8 cellular contexts compared by ENCODE assay signal in the genomic region with DNA sequence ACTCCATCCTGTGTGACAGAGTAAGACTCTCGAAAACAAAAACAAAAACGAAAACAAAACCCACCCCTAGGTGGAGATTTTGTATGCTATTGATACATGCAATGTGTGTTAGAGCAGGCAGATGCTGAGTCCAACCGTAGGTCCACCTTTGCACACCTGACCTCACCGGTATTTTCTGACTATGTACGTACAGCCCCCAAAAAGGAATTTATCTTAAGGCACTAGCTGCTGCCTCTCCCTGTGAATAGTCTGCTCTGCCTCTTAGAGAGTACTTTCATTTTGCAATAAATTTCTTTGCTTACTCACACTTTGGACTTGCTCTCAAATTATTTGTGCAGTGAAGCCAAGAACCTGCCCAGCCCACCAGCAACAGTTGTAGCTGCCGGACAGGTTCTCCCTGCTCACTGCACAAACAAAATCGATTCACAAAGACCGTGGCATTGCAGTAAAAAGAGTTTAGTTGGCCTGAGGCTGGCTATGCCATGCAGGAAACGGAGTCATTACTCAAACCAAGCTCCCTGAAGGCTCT. TPM values are rescaled to one million over a fixed set of nuclear protein-coding genes. Genes with fewer than 3 reads are reported as not detected.
A peak's percentile ranks its signal among the peaks of the same experiment; 100 is the strongest.
DNase-seq lines count a peak whose midpoint lies in the region; ATAC-seq and TF ChIP-seq lines count a peak whose summit lies in the region.

No MANE protein-coding gene starts in this region.

- H3K36me3 ChIP-seq in WERI-Rb-1 (no peaks in the 10 kb centered on the region; the same call in 1 of the 2 replicates), transverse colon (no peaks in the 10 kb centered on the region)

- WGBS in transverse colon (ENCODE audit: low coverage in 1 of 2), 2 donors: 24 to 28% methylated on average over 3 to 9 of the region's 9 CpGs

- peaks cover 4 to 23% (median 20%) of the 10 kb centered on the region in 4 donors for H3K4me1 ChIP-seq in transverse colon

- TF ChIP-seq POLR2A in transverse colon (IDR thresholded peaks at IDR 0.05): peak; percentile 53

- TF ChIP-seq EP300 in transverse colon (IDR thresholded peaks at IDR 0.05; ENCODE audit: low read depth): no peak

- intact Hi-C loops in transverse colon (cut with DNase I; ENCODE audit: low total_unique reads): no loop called here

- DNase-seq in NCI-H345 (lab: John Stamatoyannopoulos, UW) (peak; percentile 22), NCI-H345 treated with DMSO at 0.1 percent for 48 hours (lab: John Stamatoyannopoulos, UW; ENCODE audit: unreplicated experiment) (no peak), WERI-Rb-1 (no peak), kidney glomerular epithelial cell (lab: John Stamatoyannopoulos, UW) (peak; percentile 27), transverse colon (peak; percentile 82), dedifferentiated amniotic fluid mesenchymal stem cell (ENCODE audit: extremely low spot score) (no peak), cerebellum (ENCODE audit: low spot score) (no peak)

- ATAC-seq in HG03469 (IDR thresholded peaks at IDR 0.05; ENCODE audit: unreplicated experiment): no peak

- H3K9me3 ChIP-seq in WERI-Rb-1 (ENCODE audit: severe bottlenecking) (no peaks in the 10 kb centered on the region), transverse colon (no peaks in the 10 kb centered on the region)

- TF ChIP-seq CTCF in WERI-Rb-1 (IDR thresholded peaks at IDR 0.05; ENCODE audit: low read depth, low read length): peak; percentile 17; the same call in 1 of the 2 replicates
- peak in 3 of 5 experiments; percentile 21 to 52 (median 41) for TF ChIP-seq CTCF in transverse colon (IDR thresholded peaks at IDR 0.05)

- H3K27me3 ChIP-seq in WERI-Rb-1 (ENCODE audit: insufficient read depth, low read depth, severe bottlenecking): no peaks in the 10 kb centered on the region
- no peaks in the 10 kb centered on the region for H3K27me3 ChIP-seq in transverse colon

- in situ Hi-C loops in transverse colon (cut with MboI; ENCODE audit: low pct_ligation_motif_present in 1 of 4, low pct_unique_long_range_greater_than_20kb in 1 of 4, low sequenced_read_pairs in 3 of 4): loop anchor here in 3 of 4 donors (10.0 to 25.0 kb wide), 4 partner anchors 112 to 212 kb away; partner anchors contain the start of genes GNA11 (in 1 of the 3) and TLE5 (in 1 of the 3)

- H3K4me3 ChIP-seq in WERI-Rb-1 (ENCODE audit: low read depth, low read length): peak overlapping the region; percentile 11; the same call in 1 of the 2 replicates
- H3K4me3 ChIP-seq in transverse colon: peak overlapping the region in 3 of 4 donors; percentile 8 to 38 (median 24)

- H3K27ac ChIP-seq in WERI-Rb-1: no peak overlapping the region
- peak overlapping the region; percentile 82 to 90 (median 85) for H3K27ac ChIP-seq in transverse colon

RNA-seq across cellular contexts. Expression of gene ZNF77, which starts 8.2 kb away (rescaled TPM):
- 1 to 10 TPM in 3 of 4 donors, not detected in 1; 4.2 to 9.3 (median 5.1) TPM for total RNA-seq in transverse colon
- 8.2 TPM for total RNA-seq in cerebellum

RNA-seq across cellular contexts. Expression of gene TLE6, which starts 24.3 kb away (rescaled TPM):
- total RNA-seq in transverse colon (not detected), cerebellum (0.91 TPM)

RNA-seq across cellular contexts. Expression of gene ZNF57, which starts 52.3 kb away (rescaled TPM):
- 10 to 100 TPM in 3 of 4 donors, 1 to 10 TPM in 1; 1.2 to 22.1 (median 14.1) TPM for total RNA-seq in transverse colon
- 4.3 TPM for total RNA-seq in cerebellum

Comparison
In these comparisons a context has a peak if more than half of its experiments do, and no peak if none do; other contexts are left out.
1. DNase-seq: peak in NCI-H345 (single experiment), kidney glomerular epithelial cell (single experiment) and transverse colon (single experiment); none in NCI-H345 treated with DMSO at 0.1 percent for 48 hours (single experiment), WERI-Rb-1 (single experiment), dedifferentiated amniotic fluid mesenchymal stem cell (single experiment) and cerebellum (single experiment).